Comparison of ENCODE assay signal across 9 cellular contexts in the genomic region with DNA sequence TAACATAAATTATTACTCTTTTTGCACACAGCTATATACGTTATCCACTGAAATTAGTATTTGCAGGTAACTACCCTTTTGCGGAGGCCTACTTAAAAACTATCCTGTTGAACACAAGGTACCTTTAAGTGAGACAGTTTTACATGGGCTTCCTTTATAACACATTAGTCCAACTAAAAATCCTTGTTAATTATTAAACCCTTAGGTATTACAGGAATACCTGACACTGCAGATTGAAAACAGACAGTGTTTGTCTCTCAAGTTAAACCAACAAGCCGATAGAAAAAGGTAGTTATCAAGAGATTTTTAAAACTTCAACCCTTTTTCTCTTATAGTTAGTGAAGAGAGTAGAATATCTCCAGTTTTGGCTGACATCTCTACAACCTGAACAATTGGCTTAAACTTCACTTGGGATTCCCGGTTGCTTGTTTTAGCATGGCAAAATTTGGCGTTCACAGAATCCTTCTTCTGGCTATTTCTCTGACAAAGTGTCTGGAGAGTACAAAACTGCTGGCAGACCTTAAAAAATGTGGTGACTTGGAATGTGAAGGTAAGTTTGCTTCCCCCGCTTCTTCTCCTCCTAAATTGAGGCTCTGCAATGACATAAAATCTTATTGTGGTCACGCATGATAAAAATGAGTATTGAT. TPM values are rescaled to one million over a fixed set of nuclear protein-coding genes. Genes with fewer than 3 reads are reported as not detected.
DNase-seq lines count a peak whose midpoint lies in the region; ATAC-seq and TF ChIP-seq lines count a peak whose summit lies in the region.
"Had no signal": no experiment of that assay in that cellular context is flagged by ENCODE, and none has a peak within 500 bp of the region (broad histone marks: within the 10 kb centered on the region; RNA-seq: fewer than 3 reads in every experiment).

A gene with protein sequence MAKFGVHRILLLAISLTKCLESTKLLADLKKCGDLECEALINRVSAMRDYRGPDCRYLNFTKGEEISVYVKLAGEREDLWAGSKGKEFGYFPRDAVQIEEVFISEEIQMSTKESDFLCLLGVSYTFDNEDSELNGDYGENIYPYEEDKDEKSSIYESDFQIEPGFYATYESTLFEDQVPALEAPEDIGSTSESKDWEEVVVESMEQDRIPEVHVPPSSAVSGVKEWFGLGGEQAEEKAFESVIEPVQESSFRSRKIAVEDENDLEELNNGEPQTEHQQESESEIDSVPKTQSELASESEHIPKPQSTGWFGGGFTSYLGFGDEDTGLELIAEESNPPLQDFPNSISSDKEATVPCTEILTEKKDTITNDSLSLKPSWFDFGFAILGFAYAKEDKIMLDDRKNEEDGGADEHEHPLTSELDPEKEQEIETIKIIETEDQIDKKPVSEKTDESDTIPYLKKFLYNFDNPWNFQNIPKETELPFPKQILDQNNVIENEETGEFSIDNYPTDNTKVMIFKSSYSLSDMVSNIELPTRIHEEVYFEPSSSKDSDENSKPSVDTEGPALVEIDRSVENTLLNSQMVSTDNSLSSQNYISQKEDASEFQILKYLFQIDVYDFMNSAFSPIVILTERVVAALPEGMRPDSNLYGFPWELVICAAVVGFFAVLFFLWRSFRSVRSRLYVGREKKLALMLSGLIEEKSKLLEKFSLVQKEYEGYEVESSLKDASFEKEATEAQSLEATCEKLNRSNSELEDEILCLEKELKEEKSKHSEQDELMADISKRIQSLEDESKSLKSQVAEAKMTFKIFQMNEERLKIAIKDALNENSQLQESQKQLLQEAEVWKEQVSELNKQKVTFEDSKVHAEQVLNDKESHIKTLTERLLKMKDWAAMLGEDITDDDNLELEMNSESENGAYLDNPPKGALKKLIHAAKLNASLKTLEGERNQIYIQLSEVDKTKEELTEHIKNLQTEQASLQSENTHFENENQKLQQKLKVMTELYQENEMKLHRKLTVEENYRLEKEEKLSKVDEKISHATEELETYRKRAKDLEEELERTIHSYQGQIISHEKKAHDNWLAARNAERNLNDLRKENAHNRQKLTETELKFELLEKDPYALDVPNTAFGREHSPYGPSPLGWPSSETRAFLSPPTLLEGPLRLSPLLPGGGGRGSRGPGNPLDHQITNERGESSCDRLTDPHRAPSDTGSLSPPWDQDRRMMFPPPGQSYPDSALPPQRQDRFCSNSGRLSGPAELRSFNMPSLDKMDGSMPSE (N-terminal part only) (plus strand): TSS at position 236 of the 647 bp plus-strand sequence. CDS start 200 bp downstream, at position 436.

- dilution Hi-C loops in mammary epithelial cell (cut with HindIII; ENCODE audit: low sequenced_read_pairs): no loop called here

- no peak for TF ChIP-seq POLR2A in NB4 (IDR thresholded peaks at IDR 0.05; ENCODE audit: extremely low read depth, insufficient read length)

- H3K9me3 ChIP-seq in mammary epithelial cell (replicated peaks; ENCODE audit: insufficient read depth, low read length) (no peaks in the 10 kb centered on the region), liver (ENCODE audit: control insufficient read depth in 4 of 4, low read length in 3 of 4) (no peaks in the 10 kb centered on the region), thymus (ENCODE audit: control insufficient read depth) (no peaks in the 10 kb centered on the region)

- peak within 1 kb of the TSS; percentile 15 for H3K27ac ChIP-seq in mammary epithelial cell (ENCODE audit: insufficient read depth, low read depth, low read length)
- H3K27ac ChIP-seq in liver (ENCODE audit: low read depth in 1 of 2, low read length in 2 of 2): peak within 1 kb of the TSS; percentile 76 to 93
- no peak within 1 kb of the TSS for H3K27ac ChIP-seq in thymus (ENCODE audit: low read depth)

- peak; percentile 11 to 28 for TF ChIP-seq RAD21 in liver (IDR thresholded peaks at IDR 0.05)

- TF ChIP-seq CTCF in NB4 (IDR thresholded peaks at IDR 0.05; ENCODE audit: low read depth, low read length) (no peak), mammary epithelial cell (conservative IDR thresholded peaks at IDR 0.05 in 1 of 2, IDR thresholded peaks at IDR 0.05 in 1 of 2; ENCODE audit: extremely low read depth in 1 of 2, insufficient read depth in 1 of 2, low read depth in 1 of 2, low read length in 2 of 2) (no peak), liver (IDR thresholded peaks at IDR 0.05; ENCODE audit: low read depth, low read length, missing input control) (no peak)

- intact Hi-C loops in mammary epithelial cell (cut with micrococcal nuclease): loop anchor here (1.0 to 5.0 kb wide), 2 partner anchors 33 to 193 kb away; no protein-coding TSS in a partner anchor

- H3K27me3 ChIP-seq in mammary epithelial cell (ENCODE audit: insufficient read depth, low read length) (peaks cover 1% of the 10 kb centered on the region), liver (ENCODE audit: control insufficient read depth in 4 of 4, insufficient read depth in 4 of 4, low read length in 3 of 4) (no peaks in the 10 kb centered on the region), thymus (ENCODE audit: control insufficient read depth, insufficient read depth) (no peaks in the 10 kb centered on the region)

- no peaks in the 10 kb centered on the region for H4K20me1 ChIP-seq in mammary epithelial cell (ENCODE audit: insufficient read depth, low read length)

- H2AFZ ChIP-seq in mammary epithelial cell (ENCODE audit: low read depth, low read length): peak within 1 kb of the TSS; percentile 96

- CTCF ChIA-PET in mammary epithelial cell (lab: Charles Lee; ENCODE audit: low non-redundant PET): no interaction called here

- H3K4me2 ChIP-seq in mammary epithelial cell (ENCODE audit: insufficient read depth, low read depth, low read length): peak within 1 kb of the TSS; percentile 73

- H3K4me1 ChIP-seq in mammary epithelial cell (ENCODE audit: insufficient read depth, low read length) (peaks cover 9% of the 10 kb centered on the region), liver (ENCODE audit: control insufficient read depth in 4 of 4, insufficient read depth in 4 of 4, low read length in 3 of 4) (peaks cover 9 to 27% (median 10%) of the 10 kb centered on the region in 4 donors), thymus (ENCODE audit: control insufficient read depth, insufficient read depth, low read length) (no peaks in the 10 kb centered on the region)

- no TSS peak for BruUV-seq in mammary epithelial cell (replicated peaks; lab: Mats Ljungman, UMichigan)

- 40% methylated on average over 7 of the region's 7 CpGs for WGBS in mammary epithelial cell (ENCODE audit: low coverage, missing lambda C conversion rate)
- 35% methylated on average over 7 of the region's 7 CpGs for WGBS in liver
- WGBS in thymus: 94% methylated on average over 7 of the region's 7 CpGs

- H3K9ac ChIP-seq in mammary epithelial cell (ENCODE audit: insufficient read depth, low read length) (no peak within 1 kb of the TSS), liver (ENCODE audit: low read depth in 1 of 2, low read length in 2 of 2) (peak within 1 kb of the TSS; percentile 85 to 95)

- in situ Hi-C loops in mammary epithelial cell (cut with MboI; ENCODE audit: low sequenced_read_pairs in 2 of 2): no loop called here

- no peak for ATAC-seq in HG02970 (IDR thresholded peaks at IDR 0.05; ENCODE audit: low FRiP score, unreplicated experiment)

- DNase-seq in NB4 (ENCODE audit: low read depth): no peak
- peak; percentile 6 for DNase-seq in mammary epithelial cell
- no peak for DNase-seq in dedifferentiated amniotic fluid mesenchymal stem cell (ENCODE audit: extremely low spot score)
- DNase-seq in epidermal melanocyte (ENCODE audit: insufficient read length, low spot score): no peak
- DNase-seq: NCI-H446; stimulated activated CD4-positive, alpha-beta T cell treated with anti-CD3 and anti-CD28 coated beads, Interleukin-2, amount 100 ng/mL, for 24 hours had no signal

- H3K4me3 ChIP-seq in NB4 (ENCODE audit: low read depth, low read length): peak within 1 kb of the TSS; percentile 11
- H3K4me3 ChIP-seq in mammary epithelial cell (replicated peaks in 1 of 3; ENCODE audit: insufficient read depth in 1 of 3, low read depth in 2 of 3, low read length in 3 of 3): peak within 1 kb of the TSS in 2 of 3 experiments; percentile 2 to 27
- peak within 1 kb of the TSS; percentile 63 to 82 (median 80) for H3K4me3 ChIP-seq in liver (ENCODE audit: low read depth in 1 of 3, low read length in 3 of 3)
- no peak within 1 kb of the TSS for H3K4me3 ChIP-seq in thymus (ENCODE audit: low read length)

- H3K79me2 ChIP-seq in mammary epithelial cell (ENCODE audit: insufficient read depth, low read length): no peaks in the 10 kb centered on the region

- no peaks in the 10 kb centered on the region for H3K36me3 ChIP-seq in mammary epithelial cell (ENCODE audit: insufficient read depth, low read length)
- no peaks in the 10 kb centered on the region for H3K36me3 ChIP-seq in liver (ENCODE audit: control insufficient read depth in 4 of 4, insufficient read depth in 3 of 4, low read depth in 1 of 4, low read length in 3 of 4)
- H3K36me3 ChIP-seq in thymus (ENCODE audit: control insufficient read depth, insufficient read depth): no peaks in the 10 kb centered on the region

TF ChIP-seq in liver, 16 proteins besides CTCF, POLR2A, EP300 and RAD21:
- TF ChIP-seq NR2F2 (IDR thresholded peaks at IDR 0.05): no peak
- TF ChIP-seq SP1 (IDR thresholded peaks at IDR 0.05): peak; percentile 31
- TF ChIP-seq RXRA (IDR thresholded peaks at IDR 0.05): peak in 1 of 2 donors; percentile 7
- no peak for TF ChIP-seq FOXA2 (IDR thresholded peaks at IDR 0.05)
- TF ChIP-seq, protein P1, sequence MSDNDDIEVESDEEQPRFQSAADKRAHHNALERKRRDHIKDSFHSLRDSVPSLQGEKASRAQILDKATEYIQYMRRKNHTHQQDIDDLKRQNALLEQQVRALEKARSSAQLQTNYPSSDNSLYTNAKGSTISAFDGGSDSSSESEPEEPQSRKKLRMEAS (IDR thresholded peaks at IDR 0.05): peak; percentile 29
- TF ChIP-seq FOXA1 (IDR thresholded peaks at IDR 0.05): no peak
- peak; percentile 77 for TF ChIP-seq TAF1 (conservative IDR thresholded peaks at IDR 0.05)
- peak; percentile 18 to 39 for TF ChIP-seq HNF4A (conservative IDR thresholded peaks at IDR 0.05)

RNA-seq across cellular contexts. Expression of the gene that starts here (rescaled TPM):
- total RNA-seq in mammary epithelial cell (10 to 100 TPM; 39.0 to 39.3 TPM), liver (100 to 1,000 TPM in 1 of 2 donors, 10 to 100 TPM in 1; 57.5 to 106 TPM)
- polyA plus RNA-seq in mammary epithelial cell (13.7 TPM), liver (10 to 100 TPM; 39.2 to 55.3 TPM), thymus (41.2 TPM)
- polyA minus RNA-seq in mammary epithelial cell: 22.0 TPM
